In the genomic region with DNA sequence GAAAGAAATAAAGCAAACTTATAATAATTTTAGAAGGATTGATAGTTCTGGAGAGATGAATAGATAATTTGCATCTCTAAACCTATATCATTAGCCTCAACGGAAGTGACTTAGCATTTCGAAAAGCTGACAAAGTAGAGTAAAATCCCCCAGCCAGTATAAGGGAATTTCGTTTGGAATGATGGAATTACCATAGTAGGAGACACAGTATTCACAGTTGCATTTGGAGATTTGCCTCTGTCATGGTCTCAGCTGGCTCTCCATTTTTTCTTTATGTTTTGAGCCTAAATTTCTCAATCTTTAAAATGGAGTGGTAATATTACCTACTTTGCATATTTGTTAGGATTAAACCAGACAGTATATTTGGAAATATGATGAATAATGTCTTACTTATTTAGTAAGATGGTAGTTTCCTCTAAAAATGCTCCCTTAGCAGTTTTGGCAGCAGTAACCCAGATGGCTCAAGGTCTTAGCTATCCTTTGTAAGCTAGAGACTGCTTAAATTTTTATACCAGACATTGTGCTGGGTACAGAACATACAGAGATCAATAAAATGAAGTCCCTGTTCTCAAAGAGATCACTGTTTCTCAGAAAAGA, we compare ENCODE assay signal across 20 cellular contexts. TPM values are rescaled to one million over a fixed set of nuclear protein-coding genes. Genes with fewer than 3 reads are reported as not detected.
A peak's percentile ranks its signal among the peaks of the same experiment; 100 is the strongest.
DNase-seq lines count a peak whose midpoint lies in the region; TF ChIP-seq lines count a peak whose summit lies in the region.
"Had no signal": no experiment of that assay in that cellular context is flagged by ENCODE, and none has a peak within 500 bp of the region (broad histone marks: within the 10 kb centered on the region; RNA-seq: fewer than 3 reads in every experiment).

No MANE protein-coding gene starts in this region.

- no peak overlapping the region for H2BK120ac ChIP-seq in H9 (ENCODE audit: low read depth, low read length, poor library complexity, severe bottlenecking)

- no CpG with 5 or more reads among the region's 3 CpGs for WGBS in H9 (ENCODE audit: extremely low coverage, insufficient read length, low lambda C conversion rate)

- no peaks in the 10 kb centered on the region for H3K9me3 ChIP-seq in H9 (ENCODE audit: control insufficient read depth, low read depth, low read length)
- no peaks in the 10 kb centered on the region for H3K9me3 ChIP-seq in adipocyte (ENCODE audit: control insufficient read depth, low read length)
- H3K9me3 ChIP-seq in fibroblast of lung (ENCODE audit: control insufficient read depth, insufficient read depth, low read depth, low read length), result no peaks in the 10 kb centered on the region

- DNase-seq in H9 (no peak), adipocyte (ENCODE audit: low read depth) (peak; percentile 53), fibroblast of lung (ENCODE audit: low read depth in 2 of 2) (peak; percentile 19 to 36), retinal pigment epithelial cell (ENCODE audit: low read depth) (peak; percentile 2), DMS114 treated with DMSO at 0.1 percent for 48 hours (lab: John Stamatoyannopoulos, UW; ENCODE audit: unreplicated experiment) (no peak), NCI-H2107 treated with DMSO at 0.1 percent for 48 hours (lab: John Stamatoyannopoulos, UW; ENCODE audit: unreplicated experiment) (no peak), T-helper 1 cell (no peak)
- DNase-seq in activated CD8-positive, alpha-beta memory T cell treated with anti-CD3 and anti-CD28 coated beads, Interleukin-2, amount 50 U/mL, for 48 hours, result no peak
- DNase-seq: activated CD4-positive, alpha-beta T cell treated with anti-CD3 and anti-CD28 coated beads for 48 hours; KBM-7; NCI-H187; NCI-H226; occipital lobe; PC-9; retina; SIG-M5; stimulated activated CD4-positive, alpha-beta T cell treated with anti-CD3 and anti-CD28 coated beads, Interleukin-12 subunit alpha, Interleukin-12 subunit beta, amount 100 ng/mL, for 4 hours had no signal

- H2BK5ac ChIP-seq in H9 (ENCODE audit: insufficient read length, low read length), result no peak overlapping the region

- no peak overlapping the region for H2BK20ac ChIP-seq in H9 (ENCODE audit: low read depth, low read length, poor library complexity, severe bottlenecking)

- no peak overlapping the region for H3K56ac ChIP-seq in H9 (ENCODE audit: insufficient read length, low read depth, low read length)

- H3K27ac ChIP-seq in H9 (ENCODE audit: insufficient read length, low read depth, low read length), result peak overlapping the region; percentile 92
- no peak overlapping the region for H3K27ac ChIP-seq in fibroblast of lung (ENCODE audit: insufficient read depth, low read length)
- H3K27ac ChIP-seq: cardiac muscle cell, HL-60, PC-9 had no signal

- no peak overlapping the region for H4K5ac ChIP-seq in H9 (ENCODE audit: insufficient read length, low read depth, low read length)

- no peaks in the 10 kb centered on the region for H3K27me3 Mint-ChIP-seq in H9 (ENCODE audit: low read depth)
- H3K27me3 Mint-ChIP-seq: activated T-helper 17 cell treated with anti-CD3 and anti-CD28 coated beads, Interleukin-2, amount 50 U/mL, for 72 hours had no signal

- H4K8ac ChIP-seq in H9 (replicated peaks; ENCODE audit: insufficient read length, low read depth, low read length), result no peak overlapping the region

- no peak overlapping the region for H2AK5ac ChIP-seq in H9 (ENCODE audit: insufficient read length, low read length)

- no peak overlapping the region for H3K4me3 ChIP-seq in adipocyte (ENCODE audit: low read length)
- H3K4me3 ChIP-seq in fibroblast of lung (replicated peaks in 1 of 4; ENCODE audit: control extremely low read depth in 1 of 4, insufficient read depth in 1 of 4, low read depth in 3 of 4, low read length in 4 of 4), result no peak overlapping the region
- H3K4me3 ChIP-seq in retinal pigment epithelial cell (ENCODE audit: low read length), result no peak overlapping the region
- H3K4me3 ChIP-seq: cardiac muscle cell, PC-9 had no signal

- peaks cover 2% of the 10 kb centered on the region; the same call in 1 of the 2 replicates for H3K79me2 ChIP-seq in H9 (ENCODE audit: insufficient read depth, low read length)
- no peaks in the 10 kb centered on the region for H3K79me2 ChIP-seq in fibroblast of lung (ENCODE audit: control insufficient read depth, insufficient read depth, low read length)

- H3K79me1 ChIP-seq in H9 (ENCODE audit: insufficient read depth, low read depth, low read length, poor library complexity, severe bottlenecking), result peaks cover 4% of the 10 kb centered on the region

- no peak overlapping the region for H3K14ac ChIP-seq in H9 (ENCODE audit: insufficient read depth, low read length)

- no peak overlapping the region for H4K91ac ChIP-seq in H9 (ENCODE audit: insufficient read length, low read depth, low read length)

- H3T11ph ChIP-seq in H9 (ENCODE audit: low read length), result no peak overlapping the region

- H4K20me1 ChIP-seq in H9 (ENCODE audit: control insufficient read depth, insufficient read depth, insufficient read length) (no peaks in the 10 kb centered on the region), fibroblast of lung (ENCODE audit: control insufficient read depth, extremely low read depth, insufficient read depth, low read length) (no peaks in the 10 kb centered on the region)

- peak overlapping the region; percentile 88 to 94 (median 94); a peak in 6 of 7 replicates for H3K27ac Mint-ChIP-seq in H9
- H3K27ac Mint-ChIP-seq: activated T-helper 17 cell treated with anti-CD3 and anti-CD28 coated beads, Interleukin-2, amount 50 U/mL, for 72 hours had no signal

- H2AFZ ChIP-seq in H9 (ENCODE audit: low read length) (no peak overlapping the region), fibroblast of lung (ENCODE audit: low read length) (no peak overlapping the region)
- H2AFZ ChIP-seq: PC-9 had no signal

- no peak overlapping the region for H2BK12ac ChIP-seq in H9 (ENCODE audit: insufficient read length, low read depth, low read length)

- H3K4me1 Mint-ChIP-seq in H9, result peaks cover 28 to 31% of the 10 kb centered on the region in 2 experiments

- H3K4me2 ChIP-seq in H9 (ENCODE audit: insufficient read depth, insufficient read length, low read length) (no peak overlapping the region), fibroblast of lung (ENCODE audit: extremely low read depth, insufficient read depth, low read length) (no peak overlapping the region)
- H3K4me2 ChIP-seq: PC-9 had no signal

- no peak overlapping the region for H3K4me3 Mint-ChIP-seq in H9
- H3K4me3 Mint-ChIP-seq: activated T-helper 17 cell treated with anti-CD3 and anti-CD28 coated beads, Interleukin-2, amount 50 U/mL, for 72 hours had no signal

- H3K36me3 Mint-ChIP-seq in H9 (ENCODE audit: insufficient read depth in 1 of 3, low read depth in 3 of 3), result peaks cover 10 to 14% (median 14%) of the 10 kb centered on the region in 3 experiments; a peak in 6 of 7 replicates

- H3K4me1 ChIP-seq in H9 (ENCODE audit: insufficient read depth, low read length) (no peaks in the 10 kb centered on the region), adipocyte (ENCODE audit: control insufficient read depth, insufficient read depth, low read length) (peaks cover 23% of the 10 kb centered on the region), fibroblast of lung (ENCODE audit: control insufficient read depth, extremely low read depth, insufficient read depth, low read length) (no peaks in the 10 kb centered on the region)

- H3K23me2 ChIP-seq in H9 (ENCODE audit: insufficient read length, low read depth, low read length, poor library complexity, severe bottlenecking), result no peaks in the 10 kb centered on the region

- H3K36me3 ChIP-seq in adipocyte (ENCODE audit: control insufficient read depth, insufficient read depth, low read length, severe bottlenecking) (no peaks in the 10 kb centered on the region), fibroblast of lung (ENCODE audit: control insufficient read depth, insufficient read depth, low read length) (no peaks in the 10 kb centered on the region)
- H3K36me3 ChIP-seq: cardiac muscle cell had no signal

- peaks cover 0 to 12% of the 10 kb centered on the region in 2 experiments; a peak in 2 of 5 replicates for H3K9me3 Mint-ChIP-seq in H9
- H3K9me3 Mint-ChIP-seq: activated T-helper 17 cell treated with anti-CD3 and anti-CD28 coated beads, Interleukin-2, amount 50 U/mL, for 72 hours had no signal

- H3K27me3 ChIP-seq in H9 (ENCODE audit: insufficient read depth, low read length), result no peaks in the 10 kb centered on the region
- no peaks in the 10 kb centered on the region for H3K27me3 ChIP-seq in adipocyte (replicated peaks; ENCODE audit: control insufficient read depth, insufficient read depth, low read length)
- H3K27me3 ChIP-seq in fibroblast of lung (ENCODE audit: control insufficient read depth, insufficient read depth, low read length), result no peaks in the 10 kb centered on the region
- H3K27me3 ChIP-seq: cardiac muscle cell had no signal

- H3K9ac ChIP-seq in H9 (ENCODE audit: extremely low read depth, insufficient read length, low read length) (no peak overlapping the region), adipocyte (ENCODE audit: low read length) (no peak overlapping the region), fibroblast of lung (ENCODE audit: insufficient read depth, low read length) (no peak overlapping the region)

- no peak overlapping the region for H2BK15ac ChIP-seq in H9 (ENCODE audit: low read depth, low read length)

- H3K18ac ChIP-seq in H9 (ENCODE audit: insufficient read length, low read depth, low read length), result no peak overlapping the region

- no peak overlapping the region for H3K23ac ChIP-seq in H9 (ENCODE audit: insufficient read length, low read depth, low read length)

- TF ChIP-seq CTCF in H9 (conservative IDR thresholded peaks at IDR 0.05) (no peak), fibroblast of lung (conservative IDR thresholded peaks at IDR 0.05 in 1 of 2, IDR thresholded peaks at IDR 0.05 in 1 of 2; ENCODE audit: low read depth in 1 of 2, low read length in 2 of 2) (no peak), retinal pigment epithelial cell (conservative IDR thresholded peaks at IDR 0.05; ENCODE audit: low read depth, low read length) (no peak)

- H3K4ac ChIP-seq in H9 (ENCODE audit: low read depth, low read length), result no peak overlapping the region

RNA-seq across cellular contexts. Expression of gene SMAP1, which starts 58.2 kb away (rescaled TPM):
- total RNA-seq in H9 (2021), result 29.3 TPM in 2 replicates
- total RNA-seq in fibroblast of lung, result 14.4 and 18.3 TPM in 2 replicates
- 25.2 and 25.7 TPM in 2 replicates for polyA plus RNA-seq in fibroblast of lung
- 21.0 and 21.2 TPM in 2 replicates for polyA plus RNA-seq in fibroblast of lung (2012)
- polyA minus RNA-seq in fibroblast of lung (ENCODE audit: low replicate concordance), result 16.1 and 23.6 TPM in 2 replicates

Comparison
In these comparisons a context has a peak if more than half of its experiments do, and no peak if none do; other contexts are left out.
1. DNase-seq: peak in adipocyte (single experiment), fibroblast of lung (2 of 2) and retinal pigment epithelial cell (single experiment); none in H9 (single experiment), DMS114 treated with DMSO at 0.1 percent for 48 hours (single experiment), NCI-H2107 treated with DMSO at 0.1 percent for 48 hours (single experiment), activated CD8-positive, alpha-beta memory T cell treated with anti-CD3 and anti-CD28 coated beads, Interleukin-2, amount 50 U/mL, for 48 hours (single experiment) and T-helper 1 cell (0 of 5).